9 cellular contexts compared by ENCODE assay signal in the genomic region with DNA sequence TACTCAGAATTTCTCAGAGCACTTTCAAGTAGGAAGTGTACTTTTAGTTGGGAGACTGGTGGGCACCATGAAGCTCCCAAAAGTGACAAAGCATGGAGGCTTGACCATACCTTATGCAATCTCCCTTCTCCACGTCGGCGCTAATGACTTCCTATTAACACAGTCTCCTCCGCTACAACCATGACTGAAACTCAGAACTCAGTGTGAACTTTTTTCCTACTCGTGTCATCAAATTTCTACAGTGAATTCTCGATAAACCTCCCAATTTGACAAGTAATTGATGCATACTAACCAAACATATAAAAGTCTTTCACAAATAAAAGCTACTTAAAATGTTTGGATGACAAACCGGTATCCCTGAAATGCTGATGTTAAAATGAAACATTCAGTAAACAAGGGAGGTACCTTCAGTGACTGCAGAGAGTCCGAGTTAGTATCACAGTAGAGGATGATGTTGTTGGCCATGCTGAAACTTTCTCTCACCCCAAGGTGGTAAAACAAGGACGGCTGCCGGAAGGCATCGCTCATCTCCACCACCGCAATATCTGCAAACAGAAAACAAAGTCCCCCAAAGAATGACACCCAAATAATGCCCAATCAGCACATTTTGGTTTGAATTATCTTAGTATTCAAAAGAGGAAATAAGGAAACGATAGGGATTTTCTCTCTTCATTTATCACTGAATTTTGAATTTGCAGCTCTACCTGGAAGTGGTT.
DNase-seq lines count a peak whose midpoint lies in the region; ATAC-seq, FAIRE-seq and TF ChIP-seq lines count a peak whose summit lies in the region.
"Had no signal": no experiment of that assay in that cellular context is flagged by ENCODE, and none has a peak within 500 bp of the region (broad histone marks: within the 10 kb centered on the region; RNA-seq: fewer than 3 reads in every experiment).

No MANE protein-coding gene starts in this region.

- H2AFZ ChIP-seq in GM12878 (ENCODE audit: control insufficient read depth, low read depth, low read length) (no peak overlapping the region), hepatocyte (no peak overlapping the region)

- BruUV-seq in GM12878 (replicated peaks; lab: Mats Ljungman, UMichigan), result TSS peak; percentile 26

- RAD21 ChIA-PET in GM12878 (lab: Charles Lee; ENCODE audit: unreplicated experiment), result interaction anchor here (0.6 to 14.4 kb wide), 18 partner anchors 9 to 374 kb away, joined by 3 to 405 read pairs (median 8); partner anchors contain the start of genes MAP3K5 and PEX7

- SMC1A ChIA-PET in GM12878 (lab: Charles Lee; ENCODE audit: uncharacterized antibody, unreplicated experiment), result interaction anchor here (0.9 to 20.2 kb wide), 9 partner anchors 8 to 126 kb away, joined by 4 to 446 read pairs (median 93); partner anchors contain the start of gene MAP3K5

- no peaks in the 10 kb centered on the region for H3K9me2 ChIP-seq in hepatocyte (replicated peaks; ENCODE audit: insufficient read depth)

- no peaks in the 10 kb centered on the region; the same call in 1 of the 3 replicates for H3K9me3 ChIP-seq in GM12878 (replicated peaks; ENCODE audit: control insufficient read depth, insufficient read depth, low read length)
- H3K9me3 ChIP-seq in gastrocnemius medialis, result no peaks in the 10 kb centered on the region
- H3K9me3 ChIP-seq in hepatocyte (ENCODE audit: low read depth), result no peaks in the 10 kb centered on the region

- H4K20me1 ChIP-seq in GM12878 (ENCODE audit: control insufficient read depth, insufficient read depth), result no peaks in the 10 kb centered on the region
- no peaks in the 10 kb centered on the region for H4K20me1 ChIP-seq in hepatocyte (ENCODE audit: insufficient read depth, poor library complexity, severe bottlenecking)

- H3K79me2 ChIP-seq in GM12878 (ENCODE audit: control insufficient read depth, insufficient read depth, low read length) (peaks cover 82% of the 10 kb centered on the region), hepatocyte (no peaks in the 10 kb centered on the region)

- H3K4me3 ChIP-seq in GM12878 (peak overlapping the region; percentile 43), gastrocnemius medialis (no peak overlapping the region), hepatocyte (no peak overlapping the region)

- no peak for TF ChIP-seq CTCF in GM13976 (IDR thresholded peaks at IDR 0.05; ENCODE audit: borderline replicate concordance, control extremely low read depth, extremely low read depth, insufficient read depth, missing control alignments)
- TF ChIP-seq CTCF in GM12878 (IDR thresholded peaks at IDR 0.05 in 2 of 3, conservative IDR thresholded peaks at IDR 0.05 in 1 of 3; ENCODE audit: control insufficient read depth in 2 of 3, extremely low read depth in 1 of 3, insufficient read depth in 1 of 3, low read depth in 3 of 3, low read length in 3 of 3), result no peak
- no peak for TF ChIP-seq CTCF in gastrocnemius medialis (IDR thresholded peaks at IDR 0.05 in 4 of 5, conservative IDR thresholded peaks at IDR 0.05 in 1 of 5)
- TF ChIP-seq CTCF in hepatocyte (IDR thresholded peaks at IDR 0.05; ENCODE audit: poor library complexity), result no peak

- intact Hi-C loops in GM12878 (cut with micrococcal nuclease; ENCODE audit: unreplicated experiment), result loop anchor here (1.0 kb wide), 3 partner anchors 44 to 71 kb away; no protein-coding TSS in a partner anchor
- intact Hi-C loops in gastrocnemius medialis (cut with DNase I; ENCODE audit: low total_unique reads), result no loop called here

- 0 out of 2 replicates have a peak, but pooled peaks have one; percentile 23 for TF ChIP-seq RAD21 in GM12878 (IDR thresholded peaks at IDR 0.05; ENCODE audit: insufficient read depth, low read depth, low read length)

- peak overlapping the region; percentile 84 for H3K4me2 ChIP-seq in GM12878 (ENCODE audit: control insufficient read depth, insufficient read depth)
- no peak overlapping the region for H3K4me2 ChIP-seq in hepatocyte

- CTCF ChIA-PET in GM12878 (lab: Yijun Ruan, JAX), result interaction anchor here (1.0 to 7.9 kb wide), 11 partner anchors 9 to 79 kb away, joined by 3 to 136 read pairs (median 8); partner anchors contain the start of gene MAP3K5

- H3K4me1 ChIP-seq in GM12878 (ENCODE audit: control insufficient read depth, insufficient read depth, low read length) (peaks cover 44% of the 10 kb centered on the region), gastrocnemius medialis (peaks cover 13 to 17% of the 10 kb centered on the region in 2 donors), hepatocyte (ENCODE audit: insufficient read depth) (no peaks in the 10 kb centered on the region)

- H3K27ac ChIP-seq in GM12878 (ENCODE audit: control insufficient read depth, insufficient read depth) (peak overlapping the region; percentile 97), gastrocnemius medialis (no peak overlapping the region), hepatocyte (no peak overlapping the region)

- TF ChIP-seq POLR2A in GM12878 (IDR thresholded peaks at IDR 0.05; ENCODE audit: low read depth, low read length) (peak; percentile 59), gastrocnemius medialis (IDR thresholded peaks at IDR 0.05) (no peak)

- H3K36me3 ChIP-seq in GM12878 (ENCODE audit: control insufficient read depth in 2 of 2, insufficient read depth in 2 of 2, low read length in 1 of 2) (peaks cover 0 to 7% of the 10 kb centered on the region in 2 experiments; a peak in 2 of 4 replicates), gastrocnemius medialis (no peaks in the 10 kb centered on the region), hepatocyte (replicated peaks; ENCODE audit: insufficient read depth, low read depth) (no peaks in the 10 kb centered on the region)

- ATAC-seq in GM19463 (IDR thresholded peaks at IDR 0.05; ENCODE audit: unreplicated experiment) (peak; percentile 26), HG03159 (IDR thresholded peaks at IDR 0.05; ENCODE audit: unreplicated experiment) (peak; percentile 55), GM12878 (peak; percentile 87), gastrocnemius medialis (no peak)

- POLR2A ChIA-PET in GM12878 (lab: Charles Lee), result interaction anchor here (1.0 to 10.5 kb wide), 10 partner anchors 8 to 76 kb away, joined by 3 to 265 read pairs (median 11); partner anchors contain the start of gene MAP3K5

- TF ChIP-seq EP300 in GM12878 (IDR thresholded peaks at IDR 0.05; ENCODE audit: borderline replicate concordance in 1 of 2, control insufficient read depth in 1 of 2, low read depth in 2 of 2, low read length in 2 of 2), result no peak

- in situ Hi-C loops in GM13976 (cut with MboI; ENCODE audit: low sequenced_read_pairs, unreplicated experiment), result no loop called here
- in situ Hi-C loops in GM12878 (cut with MboI), result no loop called here
- in situ Hi-C loops in gastrocnemius medialis (cut with MboI; ENCODE audit: low sequenced_read_pairs in 4 of 4), result no loop called here

- DNase-seq in GM13976 (ENCODE audit: low spot score) (peak; percentile 27), GM12878 (ENCODE audit: low read depth, low spot score) (peak; percentile 78), gastrocnemius medialis (no peak), NK-92 (lab: John Stamatoyannopoulos, UW; ENCODE audit: unreplicated experiment) (no peak), hepatocyte (ENCODE audit: low spot score) (no peak), foreskin melanocyte (no peak)
- DNase-seq: NCI-H146 had no signal

- H3K9ac ChIP-seq in GM12878 (ENCODE audit: control insufficient read depth, insufficient read depth, low read length), result peak overlapping the region; percentile 76

- FAIRE-seq in GM12878 (lab: Jason Lieb, UNC), result peak; percentile 81

- WGBS in GM12878 (ENCODE audit: insufficient coverage, insufficient replicate concordance, low lambda C conversion rate, missing lambda C conversion rate), result under 1% methylated on average over 13 of the region's 13 CpGs
- 87% methylated on average over 13 of the region's 13 CpGs for WGBS in hepatocyte (ENCODE audit: low lambda C conversion rate, missing lambda C conversion rate)

- H3K27me3 ChIP-seq in GM12878 (replicated peaks in 1 of 2; ENCODE audit: control insufficient read depth in 2 of 2, insufficient read depth in 2 of 2, low read length in 1 of 2), result no peaks in the 10 kb centered on the region
- H3K27me3 ChIP-seq in gastrocnemius medialis, result no peaks in the 10 kb centered on the region
- H3K27me3 ChIP-seq in hepatocyte, result no peaks in the 10 kb centered on the region

TF ChIP-seq in GM12878, 131 proteins besides CTCF, POLR2A, EP300 and RAD21 (continues in another document):
- no peak for TF ChIP-seq NR2C2 (IDR thresholded peaks at IDR 0.05; ENCODE audit: borderline replicate concordance, control insufficient read depth, insufficient read length, low read depth)
- no peak; the same call in none of the 2 replicates for TF ChIP-seq IKZF1 (conservative IDR thresholded peaks at IDR 0.05)
- TF ChIP-seq ZNF217 (IDR thresholded peaks at IDR 0.05), result no peak
- peak; percentile 15 to 34; a peak in 1 of 4 replicates for TF ChIP-seq BHLHE40 (IDR thresholded peaks at IDR 0.05; ENCODE audit: borderline replicate concordance in 1 of 2, low read depth in 2 of 2, low read length in 1 of 2)
- no peak for TF ChIP-seq POLR2AphosphoS2 (IDR thresholded peaks at IDR 0.05; ENCODE audit: low read depth, low read length)
- no peak for TF ChIP-seq CBX3 (IDR thresholded peaks at IDR 0.05; ENCODE audit: borderline replicate concordance, low read depth)
- TF ChIP-seq ATF7 (IDR thresholded peaks at IDR 0.05; ENCODE audit: low read depth), result peak; percentile 51; the same call in 1 of the 2 replicates
- TF ChIP-seq BMI1 (IDR thresholded peaks at IDR 0.05; ENCODE audit: borderline replicate concordance), result no peak
- no peak for TF ChIP-seq BCLAF1 (IDR thresholded peaks at IDR 0.05)
- no peak for TF ChIP-seq IRF4 (IDR thresholded peaks at IDR 0.05; ENCODE audit: low read depth, low read length)

Comparison
In these comparisons a context has a peak if more than half of its experiments do, and no peak if none do; other contexts are left out.
1. DNase-seq: peak in GM13976 (single experiment) and GM12878 (single experiment); none in gastrocnemius medialis (0 of 2), NK-92 (single experiment), hepatocyte (single experiment) and foreskin melanocyte (single experiment).
2. ATAC-seq: peak in GM19463 (single experiment), HG03159 (single experiment) and GM12878 (single experiment); none in gastrocnemius medialis (0 of 2).